In the genomic region with DNA sequence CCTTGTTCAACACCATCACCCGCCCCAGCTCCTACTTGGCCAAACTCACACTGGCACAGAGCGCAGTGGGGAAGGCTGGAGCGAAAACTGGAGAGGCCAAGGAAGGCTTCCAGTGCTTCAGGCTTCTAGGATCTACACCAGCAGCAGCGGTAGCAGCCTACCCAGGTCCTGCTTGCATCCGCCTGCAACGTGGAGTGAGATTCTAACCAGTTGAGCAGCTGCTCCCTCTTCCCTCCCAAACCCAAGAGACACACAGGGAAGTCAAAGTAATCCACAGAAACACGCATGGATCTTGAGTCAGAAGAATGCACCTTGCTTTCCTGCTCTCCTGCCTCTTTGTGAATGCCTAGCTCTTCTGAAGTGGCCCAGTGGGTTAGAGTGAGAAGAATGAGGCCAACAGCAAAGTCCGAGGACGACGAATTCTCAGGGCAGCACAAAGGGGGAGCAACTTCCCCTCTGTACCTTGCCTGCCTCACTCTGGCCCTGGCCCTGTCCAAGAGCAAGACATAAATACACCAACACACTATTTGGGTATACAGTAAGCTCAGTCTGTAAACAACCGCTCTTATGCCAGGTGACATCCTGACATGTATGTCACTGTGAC, we compare ENCODE assay signal across 29 cellular contexts.
DNase-seq lines count a peak whose midpoint lies in the region; ATAC-seq, FAIRE-seq and TF ChIP-seq lines count a peak whose summit lies in the region.
"Had no signal": no experiment of that assay in that cellular context is flagged by ENCODE, and none has a peak within 500 bp of the region (broad histone marks: within the 10 kb centered on the region; RNA-seq: fewer than 3 reads in every experiment).

No MANE protein-coding gene starts in this region.

- H2BK120ac ChIP-seq in neuronal stem cell (ENCODE audit: low read depth, low read length) = no peak overlapping the region

- H3K9ac ChIP-seq in neuronal stem cell (ENCODE audit: low read depth, low read length, poor library complexity) = no peak overlapping the region

- H4K8ac ChIP-seq in neuronal stem cell (ENCODE audit: low read depth, low read length) = no peak overlapping the region

- H3K36me3 Mint-ChIP-seq in activated CD8-positive, alpha-beta memory T cell treated with anti-CD3 and anti-CD28 coated beads, Interleukin-2, amount 10 ng/mL, durations not matched to agents 7 days and 5 days = no peaks in the 10 kb centered on the region
- H3K36me3 Mint-ChIP-seq: CD14-positive monocyte; CD8-positive, alpha-beta memory T cell had no signal

- CTCF ChIA-PET in activated CD8-positive, alpha-beta memory T cell treated with anti-CD3 and anti-CD28 coated beads, Interleukin-2, amount 10 ng/mL, durations not matched to agents 7 days and 5 days (lab: Charles Lee) = no interaction called here

- no peaks in the 10 kb centered on the region for H3K79me1 ChIP-seq in neuronal stem cell (ENCODE audit: low read depth, low read length)

- H3K4me3 Mint-ChIP-seq in activated CD8-positive, alpha-beta memory T cell treated with anti-CD3 and anti-CD28 coated beads, Interleukin-2, amount 10 ng/mL, durations not matched to agents 7 days and 5 days = no peak overlapping the region
- H3K4me3 Mint-ChIP-seq: CD14-positive monocyte; CD8-positive, alpha-beta memory T cell had no signal

- peak overlapping the region; percentile 22 for H3K14ac ChIP-seq in neuronal stem cell (ENCODE audit: low read length)

- H3K36me3 ChIP-seq in left lung (no peaks in the 10 kb centered on the region), neuronal stem cell (replicated peaks in 1 of 2; ENCODE audit: control insufficient read depth in 2 of 2, insufficient read depth in 2 of 2, low read length in 2 of 2) (no peaks in the 10 kb centered on the region), upper lobe of right lung (no peaks in the 10 kb centered on the region)
- H3K36me3 ChIP-seq: BE2C, MG63 had no signal

- H3K27me3 ChIP-seq in left lung (no peaks in the 10 kb centered on the region), neuronal stem cell (ENCODE audit: control insufficient read depth in 3 of 3, insufficient read depth in 3 of 3, low read depth in 1 of 3, low read length in 3 of 3) (no peaks in the 10 kb centered on the region), upper lobe of right lung (no peaks in the 10 kb centered on the region)
- H3K27me3 ChIP-seq: MG63 had no signal

- H4K91ac ChIP-seq in neuronal stem cell (ENCODE audit: low read depth, low read length, poor library complexity) = no peak overlapping the region

- peak; percentile 37 for DNase-seq in activated CD8-positive, alpha-beta memory T cell treated with anti-CD3 and anti-CD28 coated beads for 24 hours
- DNase-seq in activated CD8-positive, alpha-beta memory T cell treated with anti-CD3 and anti-CD28 coated beads, Interleukin-2, amount 10 ng/mL, durations not matched to agents 7 days and 5 days = no peak
- no peak for DNase-seq in left lung
- DNase-seq in neuronal stem cell (ENCODE audit: low spot score) = no peak
- DNase-seq in upper lobe of right lung = no peak
- DNase-seq in amniotic stem cell (lab: John Stamatoyannopoulos, UW) = no peak
- DNase-seq in RCC 7860 (ENCODE audit: low spot score) = no peak
- DNase-seq: BE2C; CD8-positive, alpha-beta memory T cell; DMS 273 treated with DMSO at 0.1 percent for 48 hours; DMS79; EL; GDM1; GOT3; HCEC 1CT; IMR-90; KG1; MG63; NCI-H1105 treated with DMSO at 0.1 percent for 48 hours; NCI-H146; NCI-H1930; NCI-H446 treated with DMSO at 0.1 percent for 48 hours; NCI-H526 treated with DMSO at 0.1 percent for 48 hours; PC-9; Right ventricle myocardium superior; RPMI8226 had no signal

- no peaks in the 10 kb centered on the region for H3K4me1 ChIP-seq in left lung
- H3K4me1 ChIP-seq in neuronal stem cell (ENCODE audit: control insufficient read depth in 2 of 2, insufficient read depth in 1 of 2, low read depth in 1 of 2, low read length in 2 of 2) = no peaks in the 10 kb centered on the region
- no peaks in the 10 kb centered on the region for H3K4me1 ChIP-seq in upper lobe of right lung
- H3K4me1 ChIP-seq: BE2C had no signal

- H3K27me3 Mint-ChIP-seq in activated CD8-positive, alpha-beta memory T cell treated with anti-CD3 and anti-CD28 coated beads, Interleukin-2, amount 10 ng/mL, durations not matched to agents 7 days and 5 days = peaks cover 3% of the 10 kb centered on the region

- no peaks in the 10 kb centered on the region for H3K9me3 Mint-ChIP-seq in activated CD8-positive, alpha-beta memory T cell treated with anti-CD3 and anti-CD28 coated beads, Interleukin-2, amount 10 ng/mL, durations not matched to agents 7 days and 5 days (ENCODE audit: low read depth)
- H3K9me3 Mint-ChIP-seq: CD8-positive, alpha-beta memory T cell had no signal

- H3K4me3 ChIP-seq in left lung (no peak overlapping the region), neuronal stem cell (ENCODE audit: low read length in 2 of 2) (no peak overlapping the region), upper lobe of right lung (no peak overlapping the region)
- H3K4me3 ChIP-seq: GM12878, MG63, PC-9 had no signal

- no peak for ATAC-seq in activated CD8-positive, alpha-beta memory T cell treated with anti-CD3 and anti-CD28 coated beads, Interleukin-2, amount 10 ng/mL, durations not matched to agents 7 days and 5 days
- ATAC-seq in left lung (peak; percentile 48), upper lobe of right lung (peak; percentile 67)
- ATAC-seq: GM12878 had no signal

- H2AFZ ChIP-seq in neuronal stem cell (ENCODE audit: low read length) = no peak overlapping the region
- H2AFZ ChIP-seq: PC-9 had no signal

- no peaks in the 10 kb centered on the region for H3K4me1 Mint-ChIP-seq in activated CD8-positive, alpha-beta memory T cell treated with anti-CD3 and anti-CD28 coated beads, Interleukin-2, amount 10 ng/mL, durations not matched to agents 7 days and 5 days
- H3K4me1 Mint-ChIP-seq: CD14-positive monocyte; CD8-positive, alpha-beta memory T cell had no signal

- no peak overlapping the region for H3K4me2 ChIP-seq in neuronal stem cell (ENCODE audit: insufficient read depth, low read length, poor library complexity, severe bottlenecking)
- H3K4me2 ChIP-seq: PC-9 had no signal

- intact Hi-C loops in left lung (cut with DNase I) = no loop called here
- intact Hi-C loops in upper lobe of right lung (cut with DNase I) = no loop called here

- no CpG with 5 or more reads among the region's 11 CpGs for WGBS in neuronal stem cell (ENCODE audit: extremely low coverage in 2 of 2, insufficient read length in 2 of 2, insufficient replicate concordance in 1 of 2), 2 donors

- H3K9me3 ChIP-seq in left lung = no peaks in the 10 kb centered on the region
- H3K9me3 ChIP-seq in neuronal stem cell (replicated peaks in 1 of 2; ENCODE audit: control insufficient read depth in 2 of 2, insufficient read depth in 1 of 2, low read depth in 1 of 2, low read length in 2 of 2) = no peaks in the 10 kb centered on the region
- H3K9me3 ChIP-seq in upper lobe of right lung = no peaks in the 10 kb centered on the region
- H3K9me3 ChIP-seq: BE2C, MG63 had no signal

- H3K4ac ChIP-seq in neuronal stem cell (ENCODE audit: low read length) = no peak overlapping the region

- no peak overlapping the region for H3K27ac ChIP-seq in left lung
- no peak overlapping the region for H3K27ac ChIP-seq in neuronal stem cell (replicated peaks; ENCODE audit: low read length)
- H3K27ac ChIP-seq in upper lobe of right lung = no peak overlapping the region
- H3K27ac ChIP-seq: 22Rv1, PC-9 had no signal

- no peak for FAIRE-seq in RCC 7860 (lab: Jason Lieb, UNC)
- FAIRE-seq: GM12878 had no signal

- H2BK12ac ChIP-seq in neuronal stem cell (ENCODE audit: low read length) = no peak overlapping the region

- H2AK5ac ChIP-seq in neuronal stem cell (ENCODE audit: low read depth, low read length) = no peak overlapping the region

- no peak overlapping the region for H3K18ac ChIP-seq in neuronal stem cell (ENCODE audit: low read length)

- H3K27ac Mint-ChIP-seq in activated CD8-positive, alpha-beta memory T cell treated with anti-CD3 and anti-CD28 coated beads, Interleukin-2, amount 10 ng/mL, durations not matched to agents 7 days and 5 days = no peak overlapping the region
- H3K27ac Mint-ChIP-seq: CD14-positive monocyte; CD8-positive, alpha-beta memory T cell had no signal

- H2BK15ac ChIP-seq in neuronal stem cell (ENCODE audit: low read length) = no peak overlapping the region

- no peak overlapping the region for H2BK5ac ChIP-seq in neuronal stem cell (ENCODE audit: low read length)

- no peak overlapping the region for H3K23ac ChIP-seq in neuronal stem cell (ENCODE audit: low read depth, low read length, poor library complexity)

- TF ChIP-seq CTCF in left lung (IDR thresholded peaks at IDR 0.05) (no peak), upper lobe of right lung (IDR thresholded peaks at IDR 0.05) (no peak)
